Comparison of ENCODE assay signal across 8 cellular contexts in the genomic region with DNA sequence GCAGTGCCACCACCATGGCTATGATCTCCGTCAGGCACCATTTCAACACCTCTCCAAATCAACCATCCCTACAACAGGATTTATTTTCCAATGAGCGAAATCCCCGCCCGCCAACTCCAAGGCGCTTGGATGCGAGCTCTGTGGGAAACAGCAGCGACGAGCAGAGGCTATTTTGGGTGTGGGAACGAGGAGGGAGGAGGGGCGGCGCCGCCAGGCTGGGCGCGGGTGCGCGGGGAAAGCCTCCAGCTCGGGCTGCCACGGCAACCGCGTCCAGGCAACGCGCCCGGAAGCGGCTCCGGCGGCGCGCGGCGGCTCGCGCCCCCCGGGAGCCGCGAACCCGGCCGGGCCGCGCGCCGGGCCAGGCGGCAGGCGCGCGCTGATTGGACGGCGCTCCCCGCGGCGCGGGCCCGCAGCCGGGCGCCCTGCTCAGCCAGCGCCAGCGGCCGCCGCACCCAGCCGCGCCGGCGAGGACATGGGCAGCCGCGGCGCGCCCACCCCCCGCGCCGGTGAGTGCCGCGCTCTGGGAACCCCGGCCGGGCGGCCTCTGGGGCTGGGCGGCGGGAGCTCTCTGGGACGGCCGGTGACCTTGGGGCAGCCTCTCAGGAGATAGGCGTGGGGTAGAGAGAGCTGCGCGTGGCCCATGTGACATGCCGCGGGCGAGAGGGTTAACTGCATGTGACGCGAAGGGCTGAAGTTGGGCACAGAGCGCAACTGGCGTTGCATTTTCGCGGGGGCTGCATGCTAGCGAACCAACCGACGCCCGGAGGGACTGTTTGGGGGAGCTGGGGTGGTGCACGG. TPM values are rescaled to one million over a fixed set of nuclear protein-coding genes. Genes with fewer than 3 reads are reported as not detected.
DNase-seq lines count a peak whose midpoint lies in the region; ATAC-seq lines count a peak whose summit lies in the region.

A gene (plus strand): TSS at position 410 of the 798 bp plus-strand sequence. CDS start 20,441 bp downstream, outside the sequence.

- peak within 1 kb of the TSS; percentile 83 for H3K4me3 Mint-ChIP-seq in activated CD4-positive, alpha-beta T cell treated with anti-CD3 and anti-CD28 coated beads, Interleukin-2, amount 10 ng/mL, durations not matched to agents 24 days and 14 days
- peak within 1 kb of the TSS; percentile 79 to 80 for H3K4me3 Mint-ChIP-seq in effector memory CD8-positive, alpha-beta T cell

- peak; percentile 70 for DNase-seq in ACHN
- DNase-seq in NCI-H1694 treated with DMSO at 0.1 percent for 48 hours (lab: John Stamatoyannopoulos, UW): peak; percentile 24
- peak; percentile 86 for DNase-seq in activated CD4-positive, alpha-beta T cell treated with anti-CD3 and anti-CD28 coated beads, Interleukin-2, amount 10 ng/mL, durations not matched to agents 24 days and 14 days
- DNase-seq in effector memory CD8-positive, alpha-beta T cell: peak; percentile 19 to 27 (median 23)
- DNase-seq in medulla oblongata (ENCODE audit: extremely low spot score): peak; percentile 85
- DNase-seq in stimulated activated CD8-positive, alpha-beta memory T cell treated with anti-CD3 and anti-CD28 coated beads, Interleukin-15, amount 100 ng/mL, for 48 hours (ENCODE audit: low read depth in 2 of 2): peak; percentile 28 to 39

- peaks cover 75% of the 10 kb centered on the region for H3K27me3 Mint-ChIP-seq in activated CD4-positive, alpha-beta T cell treated with anti-CD3 and anti-CD28 coated beads, Interleukin-2, amount 10 ng/mL, durations not matched to agents 24 days and 14 days
- H3K27me3 Mint-ChIP-seq in effector memory CD8-positive, alpha-beta T cell: peaks cover 53 to 63% of the 10 kb centered on the region in 2 donors

- no peaks in the 10 kb centered on the region for H3K36me3 Mint-ChIP-seq in activated CD4-positive, alpha-beta T cell treated with anti-CD3 and anti-CD28 coated beads, Interleukin-2, amount 10 ng/mL, durations not matched to agents 24 days and 14 days (ENCODE audit: low read depth)
- peaks cover 5% of the 10 kb centered on the region for H3K36me3 Mint-ChIP-seq in effector memory CD8-positive, alpha-beta T cell (ENCODE audit: insufficient read depth)

- ATAC-seq in GM18498 (IDR thresholded peaks at IDR 0.05; ENCODE audit: unreplicated experiment) (peak; percentile 87), HG02884 (IDR thresholded peaks at IDR 0.05; ENCODE audit: unreplicated experiment) (peak; percentile 64)
- ATAC-seq in effector memory CD8-positive, alpha-beta T cell (replicated peaks): peak; percentile 85

- no peak within 1 kb of the TSS for H3K27ac Mint-ChIP-seq in activated CD4-positive, alpha-beta T cell treated with anti-CD3 and anti-CD28 coated beads, Interleukin-2, amount 10 ng/mL, durations not matched to agents 24 days and 14 days
- peak within 1 kb of the TSS in 1 of 2 donors; percentile 45 for H3K27ac Mint-ChIP-seq in effector memory CD8-positive, alpha-beta T cell

- peaks cover 11% of the 10 kb centered on the region for H3K4me1 Mint-ChIP-seq in activated CD4-positive, alpha-beta T cell treated with anti-CD3 and anti-CD28 coated beads, Interleukin-2, amount 10 ng/mL, durations not matched to agents 24 days and 14 days
- peaks cover 10 to 16% of the 10 kb centered on the region in 2 donors for H3K4me1 Mint-ChIP-seq in effector memory CD8-positive, alpha-beta T cell (ENCODE audit: low read depth in 2 of 2)

- intact Hi-C loops in activated CD4-positive, alpha-beta T cell treated with anti-CD3 and anti-CD28 coated beads, Interleukin-2, amount 10 ng/mL, durations not matched to agents 24 days and 14 days (cut with micrococcal nuclease): no loop called here

- in situ Hi-C loops in ACHN (cut with HindIII; ENCODE audit: low pct_ligation_motif_present, low pct_unique_long_range_greater_than_20kb, low sequenced_read_pairs): no loop called here

- no peaks in the 10 kb centered on the region for H3K9me3 Mint-ChIP-seq in activated CD4-positive, alpha-beta T cell treated with anti-CD3 and anti-CD28 coated beads, Interleukin-2, amount 10 ng/mL, durations not matched to agents 24 days and 14 days
- H3K9me3 Mint-ChIP-seq in effector memory CD8-positive, alpha-beta T cell: no peaks in the 10 kb centered on the region

RNA-seq across cellular contexts. Expression of the gene that starts here (rescaled TPM):
- total RNA-seq in activated CD4-positive, alpha-beta T cell treated with anti-CD3 and anti-CD28 coated beads, Interleukin-2, amount 10 ng/mL, durations not matched to agents 24 days and 14 days: 0.47 and 1.9 TPM in 2 replicates

Comparison
In these comparisons a context has a peak if more than half of its experiments do, and no peak if none do; other contexts are left out.
1. Peak in every context shown above with its lines: DNase-seq and ATAC-seq.
2. DNase-seq: peak in every context shown above with its lines; median percentile 86 in activated CD4-positive, alpha-beta T cell treated with anti-CD3 and anti-CD28 coated beads, Interleukin-2, amount 10 ng/mL, durations not matched to agents 24 days and 14 days; 85 in medulla oblongata; 70 in ACHN; 34 in stimulated activated CD8-positive, alpha-beta memory T cell treated with anti-CD3 and anti-CD28 coated beads, Interleukin-15, amount 100 ng/mL, for 48 hours; 24 in NCI-H1694 treated with DMSO at 0.1 percent for 48 hours; 23 in effector memory CD8-positive, alpha-beta T cell.